ENCODE assay signal across 8 cellular contexts in the genomic region with DNA sequence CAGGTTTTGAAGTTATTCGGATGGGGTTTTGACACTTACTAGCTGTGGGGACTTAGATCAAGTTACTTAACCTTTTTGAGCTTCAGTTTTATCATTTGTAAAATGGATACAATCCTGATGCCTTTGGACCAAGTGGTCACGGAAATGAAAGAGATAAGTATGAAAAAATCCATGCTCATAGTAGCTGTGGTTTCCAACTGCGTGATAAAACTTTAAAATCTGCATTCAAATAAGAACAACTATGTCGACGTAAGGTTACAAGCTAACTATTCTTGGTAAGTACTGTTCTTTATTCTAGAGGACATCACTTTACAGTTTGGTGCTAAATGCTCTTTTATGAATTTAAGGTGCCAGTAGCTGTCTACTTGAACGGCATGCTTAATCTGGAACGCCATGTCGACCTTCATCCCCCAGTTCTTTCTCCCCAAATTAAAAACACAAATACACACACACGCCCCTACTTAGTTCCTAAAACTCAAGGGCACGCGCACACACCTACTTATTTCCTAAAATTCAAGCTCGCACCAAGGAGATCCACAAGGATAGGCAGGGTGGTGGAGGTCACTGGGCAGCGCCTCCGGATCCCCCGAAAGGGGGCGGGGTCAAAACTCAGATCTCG. TPM values are rescaled to one million over a fixed set of nuclear protein-coding genes. Genes with fewer than 3 reads are reported as not detected.
DNase-seq lines count a peak whose midpoint lies in the region; ATAC-seq, FAIRE-seq and TF ChIP-seq lines count a peak whose summit lies in the region.

No MANE protein-coding gene starts in this region.

- peak overlapping the region; percentile 99 to 100 for H3K27ac ChIP-seq in coronary artery
- H3K27ac ChIP-seq in naive thymus-derived CD4-positive, alpha-beta T cell (ENCODE audit: low read depth, low read length): peak overlapping the region; percentile 99

- TF ChIP-seq CTCF in AG10803 (conservative IDR thresholded peaks at IDR 0.05; ENCODE audit: low read length): no peak
- TF ChIP-seq CTCF in LNCaP clone FGC (IDR thresholded peaks at IDR 0.05; ENCODE audit: control insufficient read depth, extremely low read depth, insufficient read depth): no peak
- TF ChIP-seq CTCF in coronary artery (IDR thresholded peaks at IDR 0.05): no peak

- DNase-seq in AG10803 (ENCODE audit: low read depth) (peak; percentile 8), LNCaP clone FGC (ENCODE audit: low read depth) (no peak), coronary artery (ENCODE audit: low spot score) (no peak), NCI-H69 (lab: John Stamatoyannopoulos, UW) (no peak), H54 (ENCODE audit: insufficient read length, low spot score) (no peak)
- DNase-seq in naive thymus-derived CD4-positive, alpha-beta T cell: peak in 2 of 9 donors; percentile 9 to 24
- DNase-seq in activated effector memory CD4-positive, alpha-beta T cell treated with Interleukin-2 at 50 U/mL for 16 hours: no peak
- no peak for DNase-seq in central memory CD4-positive, alpha-beta T cell

- H3K27me3 ChIP-seq in naive thymus-derived CD4-positive, alpha-beta T cell (ENCODE audit: control insufficient read depth in 2 of 2, insufficient read depth in 2 of 2, low read length in 2 of 2): no peaks in the 10 kb centered on the region

- intact Hi-C loops in naive thymus-derived CD4-positive, alpha-beta T cell (cut with micrococcal nuclease): loop anchor here (1.0 to 10.0 kb wide), 16 partner anchors 18 to 1116 kb away; a partner anchor contains a TSS

- H3K9me3 Mint-ChIP-seq in naive thymus-derived CD4-positive, alpha-beta T cell: peaks cover 0 to 8% (median 2%) of the 10 kb centered on the region in 11 donors

- peak overlapping the region; percentile 91 to 98 (median 95) for H3K4me3 Mint-ChIP-seq in naive thymus-derived CD4-positive, alpha-beta T cell

- peaks cover 27 to 65% (median 57%) of the 10 kb centered on the region in 7 donors for H3K4me1 Mint-ChIP-seq in naive thymus-derived CD4-positive, alpha-beta T cell

- CTCF ChIA-PET in naive thymus-derived CD4-positive, alpha-beta T cell (lab: Charles Lee): interaction anchor here (0.6 to 2.9 kb wide), 3 partner anchors 18 to 761 kb away, joined by 9 to 17 read pairs (median 10); no protein-coding TSS in a partner anchor

- H3K36me3 ChIP-seq in naive thymus-derived CD4-positive, alpha-beta T cell (ENCODE audit: control insufficient read depth in 2 of 3, insufficient read depth in 3 of 3, low read length in 3 of 3): peaks cover 0 to 4% (median 0%) of the 10 kb centered on the region in 3 experiments

- POLR2A ChIA-PET in naive thymus-derived CD4-positive, alpha-beta T cell (lab: Charles Lee): interaction anchor here (0.7 to 5.9 kb wide), 35 partner anchors 8 to 1665 kb away, joined by 3 to 123 read pairs (median 5); a partner anchor contains a TSS

- peak overlapping the region; percentile 91 to 99 (median 97) for H3K27ac Mint-ChIP-seq in naive thymus-derived CD4-positive, alpha-beta T cell

- no peaks in the 10 kb centered on the region for H3K9me3 ChIP-seq in naive thymus-derived CD4-positive, alpha-beta T cell (ENCODE audit: control insufficient read depth in 2 of 3, low read length in 3 of 3)

- peaks cover 30 to 32% of the 10 kb centered on the region in 2 donors for H3K4me1 ChIP-seq in naive thymus-derived CD4-positive, alpha-beta T cell (ENCODE audit: control insufficient read depth in 2 of 2, insufficient read depth in 2 of 2, low read length in 2 of 2)

- TF ChIP-seq POLR2A in H54 (IDR thresholded peaks at IDR 0.05; ENCODE audit: low read depth, low read length): no peak

- peaks cover 6 to 21% (median 13%) of the 10 kb centered on the region in 5 donors for H3K36me3 Mint-ChIP-seq in naive thymus-derived CD4-positive, alpha-beta T cell

- FAIRE-seq in H54 (lab: Jason Lieb, UNC): no peak

- ATAC-seq in naive thymus-derived CD4-positive, alpha-beta T cell: no peak

- H3K4me3 ChIP-seq in AG10803 (ENCODE audit: low read length) (peak overlapping the region; percentile 92), LNCaP clone FGC (ENCODE audit: low read depth, low read length) (peak overlapping the region; percentile 89), coronary artery (peak overlapping the region; percentile 91)
- peak overlapping the region; percentile 81 for H3K4me3 ChIP-seq in naive thymus-derived CD4-positive, alpha-beta T cell (ENCODE audit: low read length)

- H3K27me3 Mint-ChIP-seq in naive thymus-derived CD4-positive, alpha-beta T cell: no peaks in the 10 kb centered on the region

RNA-seq across cellular contexts. Expression of a gene that starts 0.5 kb away (rescaled TPM):
- 10 to 100 TPM; 44.2 to 88.5 (median 73.6) TPM for total RNA-seq in naive thymus-derived CD4-positive, alpha-beta T cell
- polyA plus RNA-seq in naive thymus-derived CD4-positive, alpha-beta T cell: 10 to 100 TPM; 36.2 to 63.4 TPM

RNA-seq across cellular contexts. Expression of a gene that starts 25.5 kb away (rescaled TPM):
- 1 to 10 TPM; 1.1 to 2.8 (median 2.2) TPM for total RNA-seq in naive thymus-derived CD4-positive, alpha-beta T cell
- 1 to 10 TPM; 2.2 to 4.3 TPM for polyA plus RNA-seq in naive thymus-derived CD4-positive, alpha-beta T cell
